Comparison of ENCODE assay signal across 1 cellular context in the genomic region with DNA sequence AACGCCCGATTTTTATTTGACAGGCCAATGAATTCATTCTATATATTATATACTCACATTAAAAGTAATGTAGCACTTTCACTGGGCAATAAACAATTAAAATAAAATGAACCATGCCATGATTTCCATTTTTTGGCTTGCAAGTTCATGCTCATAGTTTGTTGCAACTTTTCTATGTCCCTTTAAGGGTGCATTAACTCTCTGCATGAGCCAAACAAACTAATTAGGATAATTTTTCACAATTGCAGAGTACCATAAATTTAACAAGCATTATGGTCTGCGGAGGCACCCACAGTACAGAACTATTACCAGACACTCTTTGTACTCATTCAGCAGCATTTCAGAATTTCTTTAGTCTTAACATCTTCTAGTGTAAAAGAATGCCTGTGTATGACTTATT.
TF ChIP-seq lines count a peak whose summit lies in the region.

No MANE protein-coding gene starts in this region.

TF ChIP-seq in GM12878, 131 proteins besides CTCF, POLR2A, EP300 and RAD21:
- TF ChIP-seq, protein P1, sequence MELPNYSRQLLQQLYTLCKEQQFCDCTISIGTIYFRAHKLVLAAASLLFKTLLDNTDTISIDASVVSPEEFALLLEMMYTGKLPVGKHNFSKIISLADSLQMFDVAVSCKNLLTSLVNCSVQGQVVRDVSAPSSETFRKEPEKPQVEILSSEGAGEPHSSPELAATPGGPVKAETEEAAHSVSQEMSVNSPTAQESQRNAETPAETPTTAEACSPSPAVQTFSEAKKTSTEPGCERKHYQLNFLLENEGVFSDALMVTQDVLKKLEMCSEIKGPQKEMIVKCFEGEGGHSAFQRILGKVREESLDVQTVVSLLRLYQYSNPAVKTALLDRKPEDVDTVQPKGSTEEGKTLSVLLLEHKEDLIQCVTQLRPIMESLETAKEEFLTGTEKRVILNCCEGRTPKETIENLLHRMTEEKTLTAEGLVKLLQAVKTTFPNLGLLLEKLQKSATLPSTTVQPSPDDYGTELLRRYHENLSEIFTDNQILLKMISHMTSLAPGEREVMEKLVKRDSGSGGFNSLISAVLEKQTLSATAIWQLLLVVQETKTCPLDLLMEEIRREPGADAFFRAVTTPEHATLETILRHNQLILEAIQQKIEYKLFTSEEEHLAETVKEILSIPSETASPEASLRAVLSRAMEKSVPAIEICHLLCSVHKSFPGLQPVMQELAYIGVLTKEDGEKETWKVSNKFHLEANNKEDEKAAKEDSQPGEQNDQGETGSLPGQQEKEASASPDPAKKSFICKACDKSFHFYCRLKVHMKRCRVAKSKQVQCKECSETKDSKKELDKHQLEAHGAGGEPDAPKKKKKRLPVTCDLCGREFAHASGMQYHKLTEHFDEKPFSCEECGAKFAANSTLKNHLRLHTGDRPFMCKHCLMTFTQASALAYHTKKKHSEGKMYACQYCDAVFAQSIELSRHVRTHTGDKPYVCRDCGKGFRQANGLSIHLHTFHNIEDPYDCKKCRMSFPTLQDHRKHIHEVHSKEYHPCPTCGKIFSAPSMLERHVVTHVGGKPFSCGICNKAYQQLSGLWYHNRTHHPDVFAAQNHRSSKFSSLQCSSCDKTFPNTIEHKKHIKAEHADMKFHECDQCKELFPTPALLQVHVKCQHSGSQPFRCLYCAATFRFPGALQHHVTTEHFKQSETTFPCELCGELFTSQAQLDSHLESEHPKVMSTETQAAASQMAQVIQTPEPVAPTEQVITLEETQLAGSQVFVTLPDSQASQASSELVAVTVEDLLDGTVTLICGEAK (IDR thresholded peaks at IDR 0.05; ENCODE audit: borderline replicate concordance), result no peak
- TF ChIP-seq, protein P2, sequence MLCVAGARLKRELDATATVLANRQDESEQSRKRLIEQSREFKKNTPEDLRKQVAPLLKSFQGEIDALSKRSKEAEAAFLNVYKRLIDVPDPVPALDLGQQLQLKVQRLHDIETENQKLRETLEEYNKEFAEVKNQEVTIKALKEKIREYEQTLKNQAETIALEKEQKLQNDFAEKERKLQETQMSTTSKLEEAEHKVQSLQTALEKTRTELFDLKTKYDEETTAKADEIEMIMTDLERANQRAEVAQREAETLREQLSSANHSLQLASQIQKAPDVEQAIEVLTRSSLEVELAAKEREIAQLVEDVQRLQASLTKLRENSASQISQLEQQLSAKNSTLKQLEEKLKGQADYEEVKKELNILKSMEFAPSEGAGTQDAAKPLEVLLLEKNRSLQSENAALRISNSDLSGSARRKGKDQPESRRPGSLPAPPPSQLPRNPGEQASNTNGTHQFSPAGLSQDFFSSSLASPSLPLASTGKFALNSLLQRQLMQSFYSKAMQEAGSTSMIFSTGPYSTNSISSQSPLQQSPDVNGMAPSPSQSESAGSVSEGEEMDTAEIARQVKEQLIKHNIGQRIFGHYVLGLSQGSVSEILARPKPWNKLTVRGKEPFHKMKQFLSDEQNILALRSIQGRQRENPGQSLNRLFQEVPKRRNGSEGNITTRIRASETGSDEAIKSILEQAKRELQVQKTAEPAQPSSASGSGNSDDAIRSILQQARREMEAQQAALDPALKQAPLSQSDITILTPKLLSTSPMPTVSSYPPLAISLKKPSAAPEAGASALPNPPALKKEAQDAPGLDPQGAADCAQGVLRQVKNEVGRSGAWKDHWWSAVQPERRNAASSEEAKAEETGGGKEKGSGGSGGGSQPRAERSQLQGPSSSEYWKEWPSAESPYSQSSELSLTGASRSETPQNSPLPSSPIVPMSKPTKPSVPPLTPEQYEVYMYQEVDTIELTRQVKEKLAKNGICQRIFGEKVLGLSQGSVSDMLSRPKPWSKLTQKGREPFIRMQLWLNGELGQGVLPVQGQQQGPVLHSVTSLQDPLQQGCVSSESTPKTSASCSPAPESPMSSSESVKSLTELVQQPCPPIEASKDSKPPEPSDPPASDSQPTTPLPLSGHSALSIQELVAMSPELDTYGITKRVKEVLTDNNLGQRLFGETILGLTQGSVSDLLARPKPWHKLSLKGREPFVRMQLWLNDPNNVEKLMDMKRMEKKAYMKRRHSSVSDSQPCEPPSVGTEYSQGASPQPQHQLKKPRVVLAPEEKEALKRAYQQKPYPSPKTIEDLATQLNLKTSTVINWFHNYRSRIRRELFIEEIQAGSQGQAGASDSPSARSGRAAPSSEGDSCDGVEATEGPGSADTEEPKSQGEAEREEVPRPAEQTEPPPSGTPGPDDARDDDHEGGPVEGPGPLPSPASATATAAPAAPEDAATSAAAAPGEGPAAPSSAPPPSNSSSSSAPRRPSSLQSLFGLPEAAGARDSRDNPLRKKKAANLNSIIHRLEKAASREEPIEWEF (IDR thresholded peaks at IDR 0.05; ENCODE audit: insufficient replicate concordance, low read depth, low read length), result no peak
- TF ChIP-seq CEBPB (IDR thresholded peaks at IDR 0.05; ENCODE audit: borderline replicate concordance in 1 of 2, low read depth in 2 of 2, low read length in 2 of 2), result no peak
- TF ChIP-seq, protein P3, sequence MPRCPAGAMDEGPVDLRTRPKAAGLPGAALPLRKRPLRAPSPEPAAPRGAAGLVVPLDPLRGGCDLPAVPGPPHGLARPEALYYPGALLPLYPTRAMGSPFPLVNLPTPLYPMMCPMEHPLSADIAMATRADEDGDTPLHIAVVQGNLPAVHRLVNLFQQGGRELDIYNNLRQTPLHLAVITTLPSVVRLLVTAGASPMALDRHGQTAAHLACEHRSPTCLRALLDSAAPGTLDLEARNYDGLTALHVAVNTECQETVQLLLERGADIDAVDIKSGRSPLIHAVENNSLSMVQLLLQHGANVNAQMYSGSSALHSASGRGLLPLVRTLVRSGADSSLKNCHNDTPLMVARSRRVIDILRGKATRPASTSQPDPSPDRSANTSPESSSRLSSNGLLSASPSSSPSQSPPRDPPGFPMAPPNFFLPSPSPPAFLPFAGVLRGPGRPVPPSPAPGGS (IDR thresholded peaks at IDR 0.05; ENCODE audit: borderline replicate concordance, insufficient read depth, low read depth, low read length, poor library complexity, severe bottlenecking), result no peak
- TF ChIP-seq EGR1 (IDR thresholded peaks at IDR 0.05; ENCODE audit: borderline replicate concordance in 1 of 2, low read depth in 2 of 2, low read length in 2 of 2), result no peak
- no peak for TF ChIP-seq TCF12 (IDR thresholded peaks at IDR 0.05; ENCODE audit: low read depth, low read length)
- TF ChIP-seq FOXM1 (IDR thresholded peaks at IDR 0.05; ENCODE audit: low read depth, low read length), result no peak
- no peak for TF ChIP-seq SPI1 (IDR thresholded peaks at IDR 0.05; ENCODE audit: borderline replicate concordance, insufficient read depth, low read depth, low read length)
- TF ChIP-seq RELA (IDR thresholded peaks at IDR 0.05; ENCODE audit: borderline replicate concordance, partially characterized antibody), result no peak
- TF ChIP-seq MEF2A (IDR thresholded peaks at IDR 0.05; ENCODE audit: insufficient read depth, low read depth, low read length), result no peak
- TF ChIP-seq MYB (IDR thresholded peaks at IDR 0.05; ENCODE audit: borderline replicate concordance, low read depth, low read length), result no peak
- TF ChIP-seq STAT3 (IDR thresholded peaks at IDR 0.05; ENCODE audit: low read depth, low read length), result no peak
